1 cellular context compared by ENCODE assay signal in the genomic region with DNA sequence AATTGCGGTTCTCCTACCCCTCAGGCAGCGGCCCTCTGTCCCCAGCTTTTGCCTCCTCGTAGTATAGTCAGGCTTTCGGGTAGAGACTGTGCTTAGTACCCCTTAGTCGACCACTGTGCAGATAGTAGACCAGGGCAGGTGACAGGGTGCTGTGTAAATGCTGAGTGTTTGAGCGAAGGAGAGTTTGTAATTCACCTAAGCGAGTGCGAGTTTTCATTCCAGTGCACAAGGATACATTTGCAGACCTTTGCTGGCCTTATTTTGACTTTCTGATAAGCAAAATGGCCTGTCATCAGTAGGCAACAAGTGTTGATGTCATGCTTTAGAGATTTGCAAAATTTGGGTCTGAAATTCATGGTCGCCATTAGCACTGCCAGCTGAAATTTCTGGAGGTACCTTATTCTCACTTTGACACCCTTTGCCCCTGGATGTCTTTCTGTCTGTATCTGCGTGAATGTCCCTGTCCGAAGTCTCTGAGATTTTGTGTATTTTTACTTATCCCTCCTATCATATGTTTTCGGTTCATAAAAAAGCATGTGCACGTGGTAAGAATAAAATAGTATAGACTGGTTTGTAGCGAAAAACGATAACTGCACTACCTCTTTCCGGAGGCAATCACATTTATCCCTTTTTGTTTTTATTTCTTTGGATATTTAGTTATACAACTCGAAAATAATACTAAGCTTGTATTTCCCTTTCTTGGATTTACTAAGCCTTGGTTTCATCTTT.
A peak's percentile ranks its signal among the peaks of the same experiment; 100 is the strongest.
TF ChIP-seq lines count a peak whose summit lies in the region.

No MANE protein-coding gene starts in this region.

TF ChIP-seq in K562, 482 proteins besides CTCF, POLR2A, EP300 and RAD21 (continued from another document and continues in another):
- TF ChIP-seq, protein P1, sequence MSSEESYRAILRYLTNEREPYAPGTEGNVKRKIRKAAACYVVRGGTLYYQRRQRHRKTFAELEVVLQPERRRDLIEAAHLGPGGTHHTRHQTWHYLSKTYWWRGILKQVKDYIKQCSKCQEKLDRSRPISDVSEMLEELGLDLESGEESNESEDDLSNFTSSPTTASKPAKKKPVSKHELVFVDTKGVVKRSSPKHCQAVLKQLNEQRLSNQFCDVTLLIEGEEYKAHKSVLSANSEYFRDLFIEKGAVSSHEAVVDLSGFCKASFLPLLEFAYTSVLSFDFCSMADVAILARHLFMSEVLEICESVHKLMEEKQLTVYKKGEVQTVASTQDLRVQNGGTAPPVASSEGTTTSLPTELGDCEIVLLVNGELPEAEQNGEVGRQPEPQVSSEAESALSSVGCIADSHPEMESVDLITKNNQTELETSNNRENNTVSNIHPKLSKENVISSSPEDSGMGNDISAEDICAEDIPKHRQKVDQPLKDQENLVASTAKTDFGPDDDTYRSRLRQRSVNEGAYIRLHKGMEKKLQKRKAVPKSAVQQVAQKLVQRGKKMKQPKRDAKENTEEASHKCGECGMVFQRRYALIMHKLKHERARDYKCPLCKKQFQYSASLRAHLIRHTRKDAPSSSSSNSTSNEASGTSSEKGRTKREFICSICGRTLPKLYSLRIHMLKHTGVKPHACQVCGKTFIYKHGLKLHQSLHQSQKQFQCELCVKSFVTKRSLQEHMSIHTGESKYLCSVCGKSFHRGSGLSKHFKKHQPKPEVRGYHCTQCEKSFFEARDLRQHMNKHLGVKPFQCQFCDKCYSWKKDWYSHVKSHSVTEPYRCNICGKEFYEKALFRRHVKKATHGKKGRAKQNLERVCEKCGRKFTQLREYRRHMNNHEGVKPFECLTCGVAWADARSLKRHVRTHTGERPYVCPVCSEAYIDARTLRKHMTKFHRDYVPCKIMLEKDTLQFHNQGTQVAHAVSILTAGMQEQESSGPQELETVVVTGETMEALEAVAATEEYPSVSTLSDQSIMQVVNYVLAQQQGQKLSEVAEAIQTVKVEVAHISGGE (CRISPR knock-in tag; IDR thresholded peaks at IDR 0.05) = no peak
- TF ChIP-seq, protein P2, sequence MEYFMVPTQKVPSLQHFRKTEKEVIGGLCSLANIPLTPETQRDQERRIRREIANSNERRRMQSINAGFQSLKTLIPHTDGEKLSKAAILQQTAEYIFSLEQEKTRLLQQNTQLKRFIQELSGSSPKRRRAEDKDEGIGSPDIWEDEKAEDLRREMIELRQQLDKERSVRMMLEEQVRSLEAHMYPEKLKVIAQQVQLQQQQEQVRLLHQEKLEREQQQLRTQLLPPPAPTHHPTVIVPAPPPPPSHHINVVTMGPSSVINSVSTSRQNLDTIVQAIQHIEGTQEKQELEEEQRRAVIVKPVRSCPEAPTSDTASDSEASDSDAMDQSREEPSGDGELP (CRISPR knock-in tag; IDR thresholded peaks at IDR 0.05; ENCODE audit: borderline replicate concordance) = no peak
- 0 out of 4 replicates have a peak, but pooled peaks of 1 of the 2 experiments have one; percentile 25 for TF ChIP-seq SIN3A (IDR thresholded peaks at IDR 0.05; ENCODE audit: borderline replicate concordance in 2 of 2, control insufficient read depth in 1 of 2, low read depth in 2 of 2, low read length in 2 of 2)
- no peak for TF ChIP-seq ZNF239 (CRISPR knock-in tag; IDR thresholded peaks at IDR 0.05)
- TF ChIP-seq, protein P3, sequence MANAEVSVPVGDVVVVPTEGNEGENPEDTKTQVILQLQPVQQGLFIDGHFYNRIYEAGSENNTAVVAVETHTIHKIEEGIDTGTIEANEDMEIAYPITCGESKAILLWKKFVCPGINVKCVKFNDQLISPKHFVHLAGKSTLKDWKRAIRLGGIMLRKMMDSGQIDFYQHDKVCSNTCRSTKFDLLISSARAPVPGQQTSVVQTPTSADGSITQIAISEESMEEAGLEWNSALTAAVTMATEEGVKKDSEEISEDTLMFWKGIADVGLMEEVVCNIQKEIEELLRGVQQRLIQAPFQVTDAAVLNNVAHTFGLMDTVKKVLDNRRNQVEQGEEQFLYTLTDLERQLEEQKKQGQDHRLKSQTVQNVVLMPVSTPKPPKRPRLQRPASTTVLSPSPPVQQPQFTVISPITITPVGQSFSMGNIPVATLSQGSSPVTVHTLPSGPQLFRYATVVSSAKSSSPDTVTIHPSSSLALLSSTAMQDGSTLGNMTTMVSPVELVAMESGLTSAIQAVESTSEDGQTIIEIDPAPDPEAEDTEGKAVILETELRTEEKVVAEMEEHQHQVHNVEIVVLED (CRISPR knock-in tag; IDR thresholded peaks at IDR 0.05) = no peak
- TF ChIP-seq RBBP5 (IDR thresholded peaks at IDR 0.05; ENCODE audit: borderline replicate concordance, insufficient read depth, low read length, poor library complexity, severe bottlenecking) = no peak
- no peak for TF ChIP-seq MTA2 (IDR thresholded peaks at IDR 0.05; ENCODE audit: low read depth)
- no peak for TF ChIP-seq SPI1 (IDR thresholded peaks at IDR 0.05; ENCODE audit: borderline replicate concordance, low read depth, low read length)
- TF ChIP-seq, protein P4, sequence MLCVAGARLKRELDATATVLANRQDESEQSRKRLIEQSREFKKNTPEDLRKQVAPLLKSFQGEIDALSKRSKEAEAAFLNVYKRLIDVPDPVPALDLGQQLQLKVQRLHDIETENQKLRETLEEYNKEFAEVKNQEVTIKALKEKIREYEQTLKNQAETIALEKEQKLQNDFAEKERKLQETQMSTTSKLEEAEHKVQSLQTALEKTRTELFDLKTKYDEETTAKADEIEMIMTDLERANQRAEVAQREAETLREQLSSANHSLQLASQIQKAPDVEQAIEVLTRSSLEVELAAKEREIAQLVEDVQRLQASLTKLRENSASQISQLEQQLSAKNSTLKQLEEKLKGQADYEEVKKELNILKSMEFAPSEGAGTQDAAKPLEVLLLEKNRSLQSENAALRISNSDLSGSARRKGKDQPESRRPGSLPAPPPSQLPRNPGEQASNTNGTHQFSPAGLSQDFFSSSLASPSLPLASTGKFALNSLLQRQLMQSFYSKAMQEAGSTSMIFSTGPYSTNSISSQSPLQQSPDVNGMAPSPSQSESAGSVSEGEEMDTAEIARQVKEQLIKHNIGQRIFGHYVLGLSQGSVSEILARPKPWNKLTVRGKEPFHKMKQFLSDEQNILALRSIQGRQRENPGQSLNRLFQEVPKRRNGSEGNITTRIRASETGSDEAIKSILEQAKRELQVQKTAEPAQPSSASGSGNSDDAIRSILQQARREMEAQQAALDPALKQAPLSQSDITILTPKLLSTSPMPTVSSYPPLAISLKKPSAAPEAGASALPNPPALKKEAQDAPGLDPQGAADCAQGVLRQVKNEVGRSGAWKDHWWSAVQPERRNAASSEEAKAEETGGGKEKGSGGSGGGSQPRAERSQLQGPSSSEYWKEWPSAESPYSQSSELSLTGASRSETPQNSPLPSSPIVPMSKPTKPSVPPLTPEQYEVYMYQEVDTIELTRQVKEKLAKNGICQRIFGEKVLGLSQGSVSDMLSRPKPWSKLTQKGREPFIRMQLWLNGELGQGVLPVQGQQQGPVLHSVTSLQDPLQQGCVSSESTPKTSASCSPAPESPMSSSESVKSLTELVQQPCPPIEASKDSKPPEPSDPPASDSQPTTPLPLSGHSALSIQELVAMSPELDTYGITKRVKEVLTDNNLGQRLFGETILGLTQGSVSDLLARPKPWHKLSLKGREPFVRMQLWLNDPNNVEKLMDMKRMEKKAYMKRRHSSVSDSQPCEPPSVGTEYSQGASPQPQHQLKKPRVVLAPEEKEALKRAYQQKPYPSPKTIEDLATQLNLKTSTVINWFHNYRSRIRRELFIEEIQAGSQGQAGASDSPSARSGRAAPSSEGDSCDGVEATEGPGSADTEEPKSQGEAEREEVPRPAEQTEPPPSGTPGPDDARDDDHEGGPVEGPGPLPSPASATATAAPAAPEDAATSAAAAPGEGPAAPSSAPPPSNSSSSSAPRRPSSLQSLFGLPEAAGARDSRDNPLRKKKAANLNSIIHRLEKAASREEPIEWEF (CRISPR knock-in tag; IDR thresholded peaks at IDR 0.05) = no peak
- TF ChIP-seq, protein P5, sequence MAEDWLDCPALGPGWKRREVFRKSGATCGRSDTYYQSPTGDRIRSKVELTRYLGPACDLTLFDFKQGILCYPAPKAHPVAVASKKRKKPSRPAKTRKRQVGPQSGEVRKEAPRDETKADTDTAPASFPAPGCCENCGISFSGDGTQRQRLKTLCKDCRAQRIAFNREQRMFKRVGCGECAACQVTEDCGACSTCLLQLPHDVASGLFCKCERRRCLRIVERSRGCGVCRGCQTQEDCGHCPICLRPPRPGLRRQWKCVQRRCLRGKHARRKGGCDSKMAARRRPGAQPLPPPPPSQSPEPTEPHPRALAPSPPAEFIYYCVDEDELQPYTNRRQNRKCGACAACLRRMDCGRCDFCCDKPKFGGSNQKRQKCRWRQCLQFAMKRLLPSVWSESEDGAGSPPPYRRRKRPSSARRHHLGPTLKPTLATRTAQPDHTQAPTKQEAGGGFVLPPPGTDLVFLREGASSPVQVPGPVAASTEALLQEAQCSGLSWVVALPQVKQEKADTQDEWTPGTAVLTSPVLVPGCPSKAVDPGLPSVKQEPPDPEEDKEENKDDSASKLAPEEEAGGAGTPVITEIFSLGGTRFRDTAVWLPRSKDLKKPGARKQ (CRISPR knock-in tag; IDR thresholded peaks at IDR 0.05) = no peak
- no peak for TF ChIP-seq HDGF (IDR thresholded peaks at IDR 0.05)
- no peak for TF ChIP-seq FOXM1 (IDR thresholded peaks at IDR 0.05; ENCODE audit: low read depth)
- TF ChIP-seq FOXM1 (CRISPR knock-in tag; IDR thresholded peaks at IDR 0.05; ENCODE audit: low read depth) = no peak
- no peak for TF ChIP-seq ZNF124 (CRISPR knock-in tag; IDR thresholded peaks at IDR 0.05)
- TF ChIP-seq, protein P6, sequence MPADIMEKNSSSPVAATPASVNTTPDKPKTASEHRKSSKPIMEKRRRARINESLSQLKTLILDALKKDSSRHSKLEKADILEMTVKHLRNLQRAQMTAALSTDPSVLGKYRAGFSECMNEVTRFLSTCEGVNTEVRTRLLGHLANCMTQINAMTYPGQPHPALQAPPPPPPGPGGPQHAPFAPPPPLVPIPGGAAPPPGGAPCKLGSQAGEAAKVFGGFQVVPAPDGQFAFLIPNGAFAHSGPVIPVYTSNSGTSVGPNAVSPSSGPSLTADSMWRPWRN (IDR thresholded peaks at IDR 0.05; ENCODE audit: low read depth) = no peak
- TF ChIP-seq, protein P7, sequence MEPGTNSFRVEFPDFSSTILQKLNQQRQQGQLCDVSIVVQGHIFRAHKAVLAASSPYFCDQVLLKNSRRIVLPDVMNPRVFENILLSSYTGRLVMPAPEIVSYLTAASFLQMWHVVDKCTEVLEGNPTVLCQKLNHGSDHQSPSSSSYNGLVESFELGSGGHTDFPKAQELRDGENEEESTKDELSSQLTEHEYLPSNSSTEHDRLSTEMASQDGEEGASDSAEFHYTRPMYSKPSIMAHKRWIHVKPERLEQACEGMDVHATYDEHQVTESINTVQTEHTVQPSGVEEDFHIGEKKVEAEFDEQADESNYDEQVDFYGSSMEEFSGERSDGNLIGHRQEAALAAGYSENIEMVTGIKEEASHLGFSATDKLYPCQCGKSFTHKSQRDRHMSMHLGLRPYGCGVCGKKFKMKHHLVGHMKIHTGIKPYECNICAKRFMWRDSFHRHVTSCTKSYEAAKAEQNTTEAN (CRISPR knock-in tag; IDR thresholded peaks at IDR 0.05) = 0 out of 2 replicates have a peak, but pooled peaks have one; percentile 38
- no peak for TF ChIP-seq CEBPB (tag; IDR thresholded peaks at IDR 0.05)
- TF ChIP-seq KDM2B (CRISPR knock-in tag; IDR thresholded peaks at IDR 0.05) = no peak
- TF ChIP-seq ZEB2 (IDR thresholded peaks at IDR 0.05) = no peak
- TF ChIP-seq, protein P8, sequence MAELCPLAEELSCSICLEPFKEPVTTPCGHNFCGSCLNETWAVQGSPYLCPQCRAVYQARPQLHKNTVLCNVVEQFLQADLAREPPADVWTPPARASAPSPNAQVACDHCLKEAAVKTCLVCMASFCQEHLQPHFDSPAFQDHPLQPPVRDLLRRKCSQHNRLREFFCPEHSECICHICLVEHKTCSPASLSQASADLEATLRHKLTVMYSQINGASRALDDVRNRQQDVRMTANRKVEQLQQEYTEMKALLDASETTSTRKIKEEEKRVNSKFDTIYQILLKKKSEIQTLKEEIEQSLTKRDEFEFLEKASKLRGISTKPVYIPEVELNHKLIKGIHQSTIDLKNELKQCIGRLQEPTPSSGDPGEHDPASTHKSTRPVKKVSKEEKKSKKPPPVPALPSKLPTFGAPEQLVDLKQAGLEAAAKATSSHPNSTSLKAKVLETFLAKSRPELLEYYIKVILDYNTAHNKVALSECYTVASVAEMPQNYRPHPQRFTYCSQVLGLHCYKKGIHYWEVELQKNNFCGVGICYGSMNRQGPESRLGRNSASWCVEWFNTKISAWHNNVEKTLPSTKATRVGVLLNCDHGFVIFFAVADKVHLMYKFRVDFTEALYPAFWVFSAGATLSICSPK (IDR thresholded peaks at IDR 0.05; ENCODE audit: borderline replicate concordance) = no peak
- peak; percentile 34 for TF ChIP-seq ZFX (CRISPR knock-in tag; IDR thresholded peaks at IDR 0.05)
- no peak for TF ChIP-seq RFX7 (CRISPR knock-in tag; IDR thresholded peaks at IDR 0.05)
- no peak for TF ChIP-seq MAZ (CRISPR knock-in tag; conservative IDR thresholded peaks at IDR 0.05 in 1 of 2, IDR thresholded peaks at IDR 0.05 in 1 of 2)
- TF ChIP-seq SMAD3 (CRISPR knock-in tag; conservative IDR thresholded peaks at IDR 0.05) = no peak
- TF ChIP-seq ZNF764 (CRISPR knock-in tag; IDR thresholded peaks at IDR 0.05; ENCODE audit: low read depth) = no peak
- no peak for TF ChIP-seq ZNF830 (CRISPR knock-in tag; IDR thresholded peaks at IDR 0.05)
- TF ChIP-seq, protein P9, sequence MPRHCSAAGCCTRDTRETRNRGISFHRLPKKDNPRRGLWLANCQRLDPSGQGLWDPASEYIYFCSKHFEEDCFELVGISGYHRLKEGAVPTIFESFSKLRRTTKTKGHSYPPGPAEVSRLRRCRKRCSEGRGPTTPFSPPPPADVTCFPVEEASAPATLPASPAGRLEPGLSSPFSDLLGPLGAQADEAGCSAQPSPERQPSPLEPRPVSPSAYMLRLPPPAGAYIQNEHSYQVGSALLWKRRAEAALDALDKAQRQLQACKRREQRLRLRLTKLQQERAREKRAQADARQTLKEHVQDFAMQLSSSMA (CRISPR knock-in tag; IDR thresholded peaks at IDR 0.05) = no peak
- TF ChIP-seq ZNF282 (CRISPR knock-in tag; IDR thresholded peaks at IDR 0.05) = no peak
- TF ChIP-seq, protein P10, sequence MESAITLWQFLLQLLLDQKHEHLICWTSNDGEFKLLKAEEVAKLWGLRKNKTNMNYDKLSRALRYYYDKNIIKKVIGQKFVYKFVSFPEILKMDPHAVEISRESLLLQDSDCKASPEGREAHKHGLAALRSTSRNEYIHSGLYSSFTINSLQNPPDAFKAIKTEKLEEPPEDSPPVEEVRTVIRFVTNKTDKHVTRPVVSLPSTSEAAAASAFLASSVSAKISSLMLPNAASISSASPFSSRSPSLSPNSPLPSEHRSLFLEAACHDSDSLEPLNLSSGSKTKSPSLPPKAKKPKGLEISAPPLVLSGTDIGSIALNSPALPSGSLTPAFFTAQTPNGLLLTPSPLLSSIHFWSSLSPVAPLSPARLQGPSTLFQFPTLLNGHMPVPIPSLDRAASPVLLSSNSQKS (CRISPR knock-in tag; IDR thresholded peaks at IDR 0.05) = no peak
- TF ChIP-seq, protein P11, sequence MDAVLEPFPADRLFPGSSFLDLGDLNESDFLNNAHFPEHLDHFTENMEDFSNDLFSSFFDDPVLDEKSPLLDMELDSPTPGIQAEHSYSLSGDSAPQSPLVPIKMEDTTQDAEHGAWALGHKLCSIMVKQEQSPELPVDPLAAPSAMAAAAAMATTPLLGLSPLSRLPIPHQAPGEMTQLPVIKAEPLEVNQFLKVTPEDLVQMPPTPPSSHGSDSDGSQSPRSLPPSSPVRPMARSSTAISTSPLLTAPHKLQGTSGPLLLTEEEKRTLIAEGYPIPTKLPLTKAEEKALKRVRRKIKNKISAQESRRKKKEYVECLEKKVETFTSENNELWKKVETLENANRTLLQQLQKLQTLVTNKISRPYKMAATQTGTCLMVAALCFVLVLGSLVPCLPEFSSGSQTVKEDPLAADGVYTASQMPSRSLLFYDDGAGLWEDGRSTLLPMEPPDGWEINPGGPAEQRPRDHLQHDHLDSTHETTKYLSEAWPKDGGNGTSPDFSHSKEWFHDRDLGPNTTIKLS (IDR thresholded peaks at IDR 0.05; ENCODE audit: borderline replicate concordance, low read depth) = no peak
- no peak for TF ChIP-seq NR2C2 (CRISPR knock-in tag; IDR thresholded peaks at IDR 0.05)
- TF ChIP-seq NR2C2 (tag; IDR thresholded peaks at IDR 0.05) = no peak
- TF ChIP-seq ATF1 (CRISPR knock-in tag; IDR thresholded peaks at IDR 0.05) = no peak
- no peak; the same call in 1 of the 2 replicates for TF ChIP-seq ATF1 (tag; IDR thresholded peaks at IDR 0.05)
- no peak for TF ChIP-seq BDP1 (IDR thresholded peaks at IDR 0.05; ENCODE audit: insufficient read depth, insufficient read length)
- TF ChIP-seq FOXP1 (CRISPR knock-in tag; IDR thresholded peaks at IDR 0.05) = no peak
